1 cellular context compared by ENCODE assay signal in the genomic region with DNA sequence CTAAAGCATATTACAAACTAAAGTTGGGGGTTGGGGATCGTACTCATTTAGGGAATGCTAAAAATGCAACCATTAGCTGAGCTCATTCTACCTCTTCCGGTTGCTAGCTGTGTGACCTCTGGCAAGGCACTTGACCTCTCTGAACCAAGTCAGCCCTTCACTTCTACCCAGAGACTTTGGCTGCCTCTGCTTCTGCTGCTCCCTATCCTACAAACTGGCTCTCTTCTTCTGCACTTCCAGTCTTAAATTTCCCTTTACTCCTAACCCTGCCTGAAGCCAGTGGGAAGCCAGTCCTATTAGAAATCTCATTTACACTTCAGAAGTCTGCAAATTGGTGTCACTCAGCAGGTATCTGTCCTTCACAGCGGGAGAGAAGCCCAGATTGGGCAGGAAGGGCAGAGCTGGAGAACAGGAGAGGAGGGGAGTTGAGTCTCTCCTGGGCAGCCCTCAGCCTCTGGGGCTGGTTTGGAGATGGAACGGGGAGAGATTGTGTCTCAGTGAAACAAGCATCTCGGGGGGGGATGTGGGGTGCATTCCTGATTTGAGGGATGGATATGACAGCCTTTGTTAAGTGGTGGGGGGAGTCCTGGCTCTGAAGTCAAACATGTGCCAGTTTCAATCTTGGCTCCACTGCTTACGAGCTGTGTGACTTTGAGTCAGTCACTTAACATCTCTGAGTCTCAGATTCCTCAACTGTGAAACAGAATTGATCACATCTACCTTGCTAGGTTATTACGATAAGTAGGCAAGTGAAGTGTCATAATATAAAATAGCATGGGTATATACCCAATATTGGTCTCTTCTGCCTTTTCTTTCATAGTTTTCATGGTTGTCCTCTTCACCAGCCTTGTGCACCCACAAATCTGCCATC.
TF ChIP-seq lines count a peak whose summit lies in the region.

No MANE protein-coding gene starts in this region.

TF ChIP-seq in GM23338, 12 proteins besides CTCF, POLR2A, EP300 and RAD21:
- TF ChIP-seq, protein P1, sequence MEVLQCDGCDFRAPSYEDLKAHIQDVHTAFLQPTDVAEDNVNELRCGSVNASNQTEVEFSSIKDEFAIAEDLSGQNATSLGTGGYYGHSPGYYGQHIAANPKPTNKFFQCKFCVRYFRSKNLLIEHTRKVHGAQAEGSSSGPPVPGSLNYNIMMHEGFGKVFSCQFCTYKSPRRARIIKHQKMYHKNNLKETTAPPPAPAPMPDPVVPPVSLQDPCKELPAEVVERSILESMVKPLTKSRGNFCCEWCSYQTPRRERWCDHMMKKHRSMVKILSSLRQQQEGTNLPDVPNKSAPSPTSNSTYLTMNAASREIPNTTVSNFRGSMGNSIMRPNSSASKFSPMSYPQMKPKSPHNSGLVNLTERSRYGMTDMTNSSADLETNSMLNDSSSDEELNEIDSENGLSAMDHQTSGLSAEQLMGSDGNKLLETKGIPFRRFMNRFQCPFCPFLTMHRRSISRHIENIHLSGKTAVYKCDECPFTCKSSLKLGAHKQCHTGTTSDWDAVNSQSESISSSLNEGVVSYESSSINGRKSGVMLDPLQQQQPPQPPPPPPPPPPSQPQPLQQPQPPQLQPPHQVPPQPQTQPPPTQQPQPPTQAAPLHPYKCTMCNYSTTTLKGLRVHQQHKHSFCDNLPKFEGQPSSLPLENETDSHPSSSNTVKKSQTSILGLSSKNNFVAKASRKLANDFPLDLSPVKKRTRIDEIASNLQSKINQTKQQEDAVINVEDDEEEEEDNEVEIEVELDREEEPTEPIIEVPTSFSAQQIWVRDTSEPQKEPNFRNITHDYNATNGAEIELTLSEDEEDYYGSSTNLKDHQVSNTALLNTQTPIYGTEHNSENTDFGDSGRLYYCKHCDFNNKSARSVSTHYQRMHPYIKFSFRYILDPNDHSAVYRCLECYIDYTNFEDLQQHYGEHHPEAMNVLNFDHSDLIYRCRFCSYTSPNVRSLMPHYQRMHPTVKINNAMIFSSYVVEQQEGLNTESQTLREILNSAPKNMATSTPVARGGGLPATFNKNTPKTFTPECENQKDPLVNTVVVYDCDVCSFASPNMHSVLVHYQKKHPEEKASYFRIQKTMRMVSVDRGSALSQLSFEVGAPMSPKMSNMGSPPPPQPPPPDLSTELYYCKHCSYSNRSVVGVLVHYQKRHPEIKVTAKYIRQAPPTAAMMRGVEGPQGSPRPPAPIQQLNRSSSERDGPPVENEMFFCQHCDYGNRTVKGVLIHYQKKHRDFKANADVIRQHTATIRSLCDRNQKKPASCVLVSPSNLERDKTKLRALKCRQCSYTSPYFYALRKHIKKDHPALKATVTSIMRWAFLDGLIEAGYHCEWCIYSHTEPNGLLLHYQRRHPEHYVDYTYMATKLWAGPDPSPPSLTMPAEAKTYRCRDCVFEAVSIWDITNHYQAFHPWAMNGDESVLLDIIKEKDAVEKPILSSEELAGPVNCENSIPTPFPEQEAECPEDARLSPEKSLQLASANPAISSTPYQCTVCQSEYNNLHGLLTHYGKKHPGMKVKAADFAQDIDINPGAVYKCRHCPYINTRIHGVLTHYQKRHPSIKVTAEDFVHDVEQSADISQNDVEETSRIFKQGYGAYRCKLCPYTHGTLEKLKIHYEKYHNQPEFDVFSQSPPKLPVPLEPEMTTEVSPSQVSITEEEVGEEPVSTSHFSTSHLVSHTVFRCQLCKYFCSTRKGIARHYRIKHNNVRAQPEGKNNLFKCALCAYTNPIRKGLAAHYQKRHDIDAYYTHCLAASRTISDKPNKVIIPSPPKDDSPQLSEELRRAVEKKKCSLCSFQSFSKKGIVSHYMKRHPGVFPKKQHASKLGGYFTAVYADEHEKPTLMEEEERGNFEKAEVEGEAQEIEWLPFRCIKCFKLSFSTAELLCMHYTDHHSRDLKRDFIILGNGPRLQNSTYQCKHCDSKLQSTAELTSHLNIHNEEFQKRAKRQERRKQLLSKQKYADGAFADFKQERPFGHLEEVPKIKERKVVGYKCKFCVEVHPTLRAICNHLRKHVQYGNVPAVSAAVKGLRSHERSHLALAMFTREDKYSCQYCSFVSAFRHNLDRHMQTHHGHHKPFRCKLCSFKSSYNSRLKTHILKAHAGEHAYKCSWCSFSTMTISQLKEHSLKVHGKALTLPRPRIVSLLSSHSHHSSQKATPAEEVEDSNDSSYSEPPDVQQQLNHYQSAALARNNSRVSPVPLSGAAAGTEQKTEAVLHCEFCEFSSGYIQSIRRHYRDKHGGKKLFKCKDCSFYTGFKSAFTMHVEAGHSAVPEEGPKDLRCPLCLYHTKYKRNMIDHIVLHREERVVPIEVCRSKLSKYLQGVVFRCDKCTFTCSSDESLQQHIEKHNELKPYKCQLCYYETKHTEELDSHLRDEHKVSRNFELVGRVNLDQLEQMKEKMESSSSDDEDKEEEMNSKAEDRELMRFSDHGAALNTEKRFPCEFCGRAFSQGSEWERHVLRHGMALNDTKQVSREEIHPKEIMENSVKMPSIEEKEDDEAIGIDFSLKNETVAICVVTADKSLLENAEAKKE (CRISPR knock-in tag; IDR thresholded peaks at IDR 0.05) = peak; percentile 35; the same call in 1 of the 2 replicates
- TF ChIP-seq STAT1 (IDR thresholded peaks at IDR 0.05; ENCODE audit: unreplicated experiment) = no peak
- no peak for TF ChIP-seq EZH2 (IDR thresholded peaks at IDR 0.05; ENCODE audit: low read depth, unreplicated experiment)
- TF ChIP-seq JUNB (IDR thresholded peaks at IDR 0.05; ENCODE audit: unreplicated experiment) = no peak
- TF ChIP-seq ZNF114 (CRISPR knock-in tag; IDR thresholded peaks at IDR 0.05) = no peak
- TF ChIP-seq POLR2AphosphoS5 (IDR thresholded peaks at IDR 0.05; ENCODE audit: low read depth) = 0 out of 2 replicates have a peak, but pooled peaks have one; percentile 17
- TF ChIP-seq ZNF331 (CRISPR knock-in tag; IDR thresholded peaks at IDR 0.05; ENCODE audit: low read depth) = peak; percentile 41; the same call in 1 of the 2 replicates
- peak; percentile 93 for TF ChIP-seq NANOG (IDR thresholded peaks at IDR 0.05; ENCODE audit: borderline replicate concordance)
- TF ChIP-seq CREB1 (CRISPR knock-in tag; IDR thresholded peaks at IDR 0.05; ENCODE audit: low read depth) = no peak; the same call in 1 of the 2 replicates
- 0 out of 2 replicates have a peak, but pooled peaks have one; percentile 27 for TF ChIP-seq ETS1 (IDR thresholded peaks at IDR 0.05)
- TF ChIP-seq EZH2phosphoT487 (IDR thresholded peaks at IDR 0.05; ENCODE audit: unreplicated experiment) = no peak
- no peak for TF ChIP-seq REST (IDR thresholded peaks at IDR 0.05; ENCODE audit: unreplicated experiment)
